Comparison of ENCODE assay signal across 1 cellular context in the genomic region with DNA sequence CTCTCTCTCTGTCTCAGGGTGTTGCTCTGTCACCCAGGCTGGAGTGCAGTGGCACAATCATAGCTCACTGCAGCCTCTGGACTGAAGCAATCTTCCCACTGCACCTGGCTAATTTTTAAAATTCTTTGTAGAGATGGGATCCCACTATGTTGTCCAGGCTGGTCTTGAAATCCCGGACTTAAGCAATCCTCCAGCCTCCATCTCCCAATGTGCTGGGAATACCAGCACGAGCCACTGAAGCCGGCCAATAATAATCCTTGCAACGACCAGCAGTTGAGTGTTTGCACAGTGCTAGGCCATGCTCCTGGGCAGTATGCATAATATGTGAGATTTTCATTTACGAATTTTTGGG.
TF ChIP-seq lines count a peak whose summit lies in the region.

No MANE protein-coding gene starts in this region.

TF ChIP-seq in WTC11, 78 proteins besides CTCF, POLR2A, EP300 and RAD21 (continued from another document):
- TF ChIP-seq TEAD4 (CRISPR knock-in tag; IDR thresholded peaks at IDR 0.05) (no peak), KAT7 (CRISPR knock-in tag; IDR thresholded peaks at IDR 0.05; ENCODE audit: borderline replicate concordance) (no peak), ETV6 (CRISPR knock-in tag; IDR thresholded peaks at IDR 0.05) (no peak)
